ENCODE assay signal across 13 cellular contexts in the genomic region with DNA sequence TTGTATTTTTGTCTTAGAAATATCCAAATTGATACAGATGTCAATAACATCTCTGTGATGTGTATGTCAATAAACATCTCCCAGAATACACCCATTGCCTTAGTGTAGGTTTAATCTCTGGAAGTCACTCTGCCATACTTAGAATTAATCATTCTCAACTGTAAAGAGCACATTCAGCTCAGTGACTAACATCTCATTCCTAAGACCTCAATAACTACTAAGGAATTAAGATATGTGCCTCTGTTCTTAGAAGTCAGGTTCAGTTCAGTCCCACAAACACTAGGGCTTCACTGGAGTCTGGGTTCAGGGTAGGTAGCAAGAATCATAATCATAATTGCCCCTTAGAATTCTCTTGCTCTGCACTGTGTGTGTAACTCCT. TPM values are rescaled to one million over a fixed set of nuclear protein-coding genes. Genes with fewer than 3 reads are reported as not detected.
A peak's percentile ranks its signal among the peaks of the same experiment; 100 is the strongest.
DNase-seq lines count a peak whose midpoint lies in the region; ATAC-seq and TF ChIP-seq lines count a peak whose summit lies in the region.
"Had no signal": no experiment of that assay in that cellular context is flagged by ENCODE, and none has a peak within 500 bp of the region (broad histone marks: within the 10 kb centered on the region; RNA-seq: fewer than 3 reads in every experiment).

No MANE protein-coding gene starts in this region.

- H3K4me3 Mint-ChIP-seq in T-cell, result peak overlapping the region in 1 of 3 donors; percentile 33
- no peak overlapping the region for H3K4me3 Mint-ChIP-seq in stimulated activated effector memory CD8-positive, alpha-beta T cell treated with anti-CD3 and anti-CD28 coated beads, Interleukin-12 subunit alpha, Interleukin-12 subunit beta, amount 100 ng/mL, for 72 hours
- H3K4me3 Mint-ChIP-seq: neural crest cell had no signal

- no peak overlapping the region for H2AFZ ChIP-seq in hepatocyte

- intact Hi-C loops in left ventricle myocardium inferior (cut with micrococcal nuclease), result no loop called here
- intact Hi-C loops in left cardiac atrium (cut with DNase I), result loop anchor here in 1 of 2 donors (10.0 kb wide), 1 partner anchor 126 kb away; no protein-coding TSS in a partner anchor

- no peaks in the 10 kb centered on the region for H3K9me2 ChIP-seq in hepatocyte (replicated peaks; ENCODE audit: insufficient read depth)

- no peak for DNase-seq in left ventricle myocardium inferior
- DNase-seq in left cardiac atrium, result no peak
- no peak for DNase-seq in T-cell
- no peak for DNase-seq in hepatocyte (ENCODE audit: low spot score)
- DNase-seq in stimulated activated effector memory CD8-positive, alpha-beta T cell treated with anti-CD3 and anti-CD28 coated beads, Interleukin-12 subunit alpha, Interleukin-12 subunit beta, amount 100 ng/mL, for 72 hours (ENCODE audit: low spot score in 2 of 2), result no peak
- DNase-seq in COLO829 (ENCODE audit: low spot score), result no peak
- DNase-seq in hippocampal formation (lab: John Stamatoyannopoulos, UW), result no peak
- no peak for DNase-seq in H4 (ENCODE audit: low spot score)
- DNase-seq: lower lobe of right lung; stimulated activated CD4-positive, alpha-beta T cell treated with anti-CD3 and anti-CD28 coated beads, Interleukin-12 subunit alpha, Interleukin-12 subunit beta, amount 100 ng/mL, for 4 hours had no signal

- H3K9me3 Mint-ChIP-seq in T-cell, result no peaks in the 10 kb centered on the region
- no peaks in the 10 kb centered on the region for H3K9me3 Mint-ChIP-seq in stimulated activated effector memory CD8-positive, alpha-beta T cell treated with anti-CD3 and anti-CD28 coated beads, Interleukin-12 subunit alpha, Interleukin-12 subunit beta, amount 100 ng/mL, for 72 hours
- H3K9me3 Mint-ChIP-seq: neural crest cell had no signal

- POLR2A ChIA-PET in T-cell (lab: Charles Lee), result interaction anchor here (0.6 to 0.7 kb wide), 3 partner anchors 45 to 274 kb away, joined by 6 to 12 read pairs (median 9); no protein-coding TSS in a partner anchor

- H3K36me3 ChIP-seq in left ventricle myocardium inferior, result peaks cover 62% of the 10 kb centered on the region
- no peaks in the 10 kb centered on the region for H3K36me3 ChIP-seq in hepatocyte (replicated peaks; ENCODE audit: insufficient read depth, low read depth)

- CTCF ChIA-PET in T-cell (lab: Charles Lee), result interaction anchor here (0.6 to 2.3 kb wide), 3 partner anchors 8 to 35 kb away, joined by 4 to 12 read pairs (median 7); no protein-coding TSS in a partner anchor

- H3K4me1 Mint-ChIP-seq in T-cell, result peaks cover 35 to 46% (median 39%) of the 10 kb centered on the region in 3 donors
- H3K4me1 Mint-ChIP-seq in stimulated activated effector memory CD8-positive, alpha-beta T cell treated with anti-CD3 and anti-CD28 coated beads, Interleukin-12 subunit alpha, Interleukin-12 subunit beta, amount 100 ng/mL, for 72 hours, result peaks cover 9% of the 10 kb centered on the region
- H3K4me1 Mint-ChIP-seq: neural crest cell had no signal

- H3K27ac ChIP-seq in left ventricle myocardium inferior (replicated peaks) (peak overlapping the region; percentile 4), hepatocyte (peak overlapping the region; percentile 50)
- H3K27ac ChIP-seq: coronary artery, esophagus muscularis mucosa, lower lobe of right lung had no signal

- no peak overlapping the region for H3K4me2 ChIP-seq in hepatocyte

- H3K36me3 Mint-ChIP-seq in T-cell, result peaks cover 20% of the 10 kb centered on the region
- peaks cover 87% of the 10 kb centered on the region for H3K36me3 Mint-ChIP-seq in stimulated activated effector memory CD8-positive, alpha-beta T cell treated with anti-CD3 and anti-CD28 coated beads, Interleukin-12 subunit alpha, Interleukin-12 subunit beta, amount 100 ng/mL, for 72 hours

- H3K9me3 ChIP-seq in left ventricle myocardium inferior (replicated peaks) (no peaks in the 10 kb centered on the region), hepatocyte (ENCODE audit: low read depth) (no peaks in the 10 kb centered on the region)
- H3K9me3 ChIP-seq: esophagus muscularis mucosa, lower lobe of right lung had no signal

- peaks cover 42% of the 10 kb centered on the region for H3K79me2 ChIP-seq in hepatocyte

- ATAC-seq in left cardiac atrium, result no peak
- ATAC-seq in T-cell (replicated peaks in 1 of 4), result no peak
- peak; percentile 23 for ATAC-seq in stimulated activated effector memory CD8-positive, alpha-beta T cell treated with anti-CD3 and anti-CD28 coated beads, Interleukin-12 subunit alpha, Interleukin-12 subunit beta, amount 100 ng/mL, for 72 hours

- no peaks in the 10 kb centered on the region for H4K20me1 ChIP-seq in hepatocyte (ENCODE audit: insufficient read depth, poor library complexity, severe bottlenecking)

- peaks cover 32% of the 10 kb centered on the region for H3K4me1 ChIP-seq in left ventricle myocardium inferior
- no peaks in the 10 kb centered on the region for H3K4me1 ChIP-seq in hepatocyte (ENCODE audit: insufficient read depth)

- no peak for TF ChIP-seq CTCF in left ventricle myocardium inferior (IDR thresholded peaks at IDR 0.05; ENCODE audit: borderline replicate concordance)
- TF ChIP-seq CTCF in hepatocyte (IDR thresholded peaks at IDR 0.05; ENCODE audit: poor library complexity), result no peak

- peak overlapping the region; percentile 6 to 75 for H3K27ac Mint-ChIP-seq in T-cell
- no peak overlapping the region for H3K27ac Mint-ChIP-seq in stimulated activated effector memory CD8-positive, alpha-beta T cell treated with anti-CD3 and anti-CD28 coated beads, Interleukin-12 subunit alpha, Interleukin-12 subunit beta, amount 100 ng/mL, for 72 hours

- H3K27me3 Mint-ChIP-seq in T-cell, result no peaks in the 10 kb centered on the region

- H3K27me3 ChIP-seq in left ventricle myocardium inferior (ENCODE audit: low read depth), result no peaks in the 10 kb centered on the region
- no peaks in the 10 kb centered on the region for H3K27me3 ChIP-seq in hepatocyte
- H3K27me3 ChIP-seq: esophagus muscularis mucosa had no signal

- H3K4me3 ChIP-seq in left ventricle myocardium inferior, result no peak overlapping the region
- H3K4me3 ChIP-seq in hepatocyte, result no peak overlapping the region
- H3K4me3 ChIP-seq: coronary artery, esophagus muscularis mucosa, lower lobe of right lung had no signal

RNA-seq across cellular contexts. Expression of a gene that starts 31.7 kb away (rescaled TPM):
- 12.7 TPM for total RNA-seq in left ventricle myocardium inferior
- 10 to 100 TPM; 12.7 to 21.1 TPM for total RNA-seq in left cardiac atrium
- 10 to 100 TPM; 20.1 to 41.6 (median 24.1) TPM for total RNA-seq in T-cell
- 107 and 109 TPM in 2 replicates for total RNA-seq in hepatocyte
- polyA plus RNA-seq in hepatocyte, result 50.9 and 54.6 TPM in 2 replicates
- total RNA-seq in H4 (2014; rRNA removed; shearing (Covaris generic)), result 21.2 and 24.4 TPM in 2 replicates
